In genomic region chr15:101148881-101149664, GRCh38 we compare ENCODE assay signal across 14 cellular contexts.
DNase-seq lines count a peak whose midpoint lies in the region; ATAC-seq, FAIRE-seq and TF ChIP-seq lines count a peak whose summit lies in the region.
"Had no signal": no experiment of that assay in that cellular context is flagged by ENCODE, and none has a peak within 500 bp of the region (broad histone marks: within the 10 kb centered on the region; RNA-seq: fewer than 3 reads in every experiment).

No MANE protein-coding gene starts in this region.

- no peaks in the 10 kb centered on the region for H3K9me3 Mint-ChIP-seq in mesothelial cell of epicardium
- peaks cover 3% of the 10 kb centered on the region for H3K9me3 Mint-ChIP-seq in stimulated activated memory B cell treated with anti-CD40 and anti-IgM and Interleukin-4, amounts not matched to agents 10 μg/mL and 1 μg/mL and 100 μg/mL, for 72 hours
- H3K9me3 Mint-ChIP-seq: activated naive CD4-positive, alpha-beta T cell treated with anti-CD3 and anti-CD28 coated beads, Interleukin-2, amount 50 U/mL, for 24 hours; stimulated activated effector memory CD8-positive, alpha-beta T cell treated with anti-CD3 and anti-CD28 coated beads, Interleukin-12 subunit alpha, Interleukin-12 subunit beta, amount 100 ng/mL, for 72 hours had no signal

- H3K27ac Mint-ChIP-seq in mesothelial cell of epicardium: peak overlapping the region; percentile 94
- no peak overlapping the region for H3K27ac Mint-ChIP-seq in stimulated activated memory B cell treated with anti-CD40 and anti-IgM and Interleukin-4, amounts not matched to agents 10 μg/mL and 1 μg/mL and 100 μg/mL, for 72 hours
- H3K27ac Mint-ChIP-seq: activated naive CD4-positive, alpha-beta T cell treated with anti-CD3 and anti-CD28 coated beads, Interleukin-2, amount 50 U/mL, for 24 hours had no signal

- DNase-seq in OCI-M2 (lab: John Stamatoyannopoulos, UW; ENCODE audit: unreplicated experiment) (peak; percentile 13), erythroblast (lab: John Stamatoyannopoulos, UW) (peak; percentile 9 to 47), mesothelial cell of epicardium (ENCODE audit: low spot score in 2 of 2, unreplicated experiment in 2 of 2) (no peak), SHP77 (lab: John Stamatoyannopoulos, UW) (no peak), iPS-NIHi7 (ENCODE audit: extremely low spot score) (no peak), RCC 7860 (ENCODE audit: low spot score) (no peak)
- DNase-seq: esophagus squamous epithelium, HCEC 1CT, NCI-H524 had no signal

- H3K36me3 Mint-ChIP-seq in mesothelial cell of epicardium: no peaks in the 10 kb centered on the region
- no peaks in the 10 kb centered on the region for H3K36me3 Mint-ChIP-seq in stimulated activated memory B cell treated with anti-CD40 and anti-IgM and Interleukin-4, amounts not matched to agents 10 μg/mL and 1 μg/mL and 100 μg/mL, for 72 hours
- H3K36me3 Mint-ChIP-seq: activated CD8-positive, alpha-beta memory T cell treated with anti-CD3 and anti-CD28 coated beads, Interleukin-2, amount 10 ng/mL, durations not matched to agents 7 days and 5 days; activated naive CD4-positive, alpha-beta T cell treated with anti-CD3 and anti-CD28 coated beads, Interleukin-2, amount 50 U/mL, for 24 hours; stimulated activated effector memory CD8-positive, alpha-beta T cell treated with anti-CD3 and anti-CD28 coated beads, Interleukin-12 subunit alpha, Interleukin-12 subunit beta, amount 100 ng/mL, for 72 hours had no signal

- peaks cover 16% of the 10 kb centered on the region for H3K4me1 Mint-ChIP-seq in mesothelial cell of epicardium
- H3K4me1 Mint-ChIP-seq in stimulated activated memory B cell treated with anti-CD40 and anti-IgM and Interleukin-4, amounts not matched to agents 10 μg/mL and 1 μg/mL and 100 μg/mL, for 72 hours: peaks cover 38% of the 10 kb centered on the region

- no peak for TF ChIP-seq POLR2A in erythroblast (IDR thresholded peaks at IDR 0.05; ENCODE audit: low read length)

- no peak for TF ChIP-seq CTCF in mesothelial cell of epicardium (IDR thresholded peaks at IDR 0.05; ENCODE audit: unreplicated experiment)

- FAIRE-seq in RCC 7860 (lab: Jason Lieb, UNC): no peak

- peak; percentile 4 for ATAC-seq in GM19035 (IDR thresholded peaks at IDR 0.05; ENCODE audit: unreplicated experiment)
- no peak for ATAC-seq in stimulated activated memory B cell treated with anti-CD40 and anti-IgM and Interleukin-4, amounts not matched to agents 10 μg/mL and 1 μg/mL and 100 μg/mL, for 72 hours

- no peak overlapping the region for H3K4me3 Mint-ChIP-seq in mesothelial cell of epicardium
- no peak overlapping the region for H3K4me3 Mint-ChIP-seq in stimulated activated memory B cell treated with anti-CD40 and anti-IgM and Interleukin-4, amounts not matched to agents 10 μg/mL and 1 μg/mL and 100 μg/mL, for 72 hours
- H3K4me3 Mint-ChIP-seq: activated CD8-positive, alpha-beta memory T cell treated with anti-CD3 and anti-CD28 coated beads, Interleukin-2, amount 10 ng/mL, durations not matched to agents 7 days and 5 days; activated naive CD4-positive, alpha-beta T cell treated with anti-CD3 and anti-CD28 coated beads, Interleukin-2, amount 50 U/mL, for 24 hours; stimulated activated effector memory CD8-positive, alpha-beta T cell treated with anti-CD3 and anti-CD28 coated beads, Interleukin-12 subunit alpha, Interleukin-12 subunit beta, amount 100 ng/mL, for 72 hours had no signal

- no peaks in the 10 kb centered on the region for H3K27me3 Mint-ChIP-seq in mesothelial cell of epicardium (ENCODE audit: low read depth)
- H3K27me3 Mint-ChIP-seq in stimulated activated memory B cell treated with anti-CD40 and anti-IgM and Interleukin-4, amounts not matched to agents 10 μg/mL and 1 μg/mL and 100 μg/mL, for 72 hours: peaks cover 8% of the 10 kb centered on the region
- H3K27me3 Mint-ChIP-seq: activated naive CD4-positive, alpha-beta T cell treated with anti-CD3 and anti-CD28 coated beads, Interleukin-2, amount 50 U/mL, for 24 hours had no signal

Comparison
In these comparisons a context has a peak if more than half of its experiments do, and no peak if none do; other contexts are left out.
1. DNase-seq: peak in OCI-M2 (single experiment) and erythroblast (2 of 2); none in mesothelial cell of epicardium (0 of 2), SHP77 (0 of 2), iPS-NIHi7 (single experiment) and RCC 7860 (single experiment).